In genomic region chr12:110365743-110366473, GRCh38 we compare ENCODE assay signal across 17 cellular contexts. TPM values are rescaled to one million over a fixed set of nuclear protein-coding genes. Genes with fewer than 3 reads are reported as not detected.
DNase-seq lines count a peak whose midpoint lies in the region; TF ChIP-seq lines count a peak whose summit lies in the region.
"Had no signal": no experiment of that assay in that cellular context is flagged by ENCODE, and none has a peak within 500 bp of the region (broad histone marks: within the 10 kb centered on the region; RNA-seq: fewer than 3 reads in every experiment).

No MANE protein-coding gene starts in this region.

- H3K9me3 ChIP-seq in adrenal gland (replicated peaks in 1 of 3) (no peaks in the 10 kb centered on the region), mucosa of stomach (ENCODE audit: control insufficient read depth, low read length) (no peaks in the 10 kb centered on the region), thyroid gland (no peaks in the 10 kb centered on the region)
- H3K9me3 ChIP-seq: uterus had no signal

- H3K9ac ChIP-seq in mucosa of stomach (ENCODE audit: low read length): peak overlapping the region; percentile 34

- H3K36me3 ChIP-seq in adrenal gland (replicated peaks in 1 of 2): no peaks in the 10 kb centered on the region
- H3K36me3 ChIP-seq in mucosa of stomach (ENCODE audit: control insufficient read depth, insufficient read depth, low read length): no peaks in the 10 kb centered on the region
- H3K36me3 ChIP-seq in thyroid gland: no peaks in the 10 kb centered on the region
- H3K36me3 ChIP-seq: uterus had no signal

- H3K4me1 ChIP-seq in adrenal gland (replicated peaks in 1 of 2) (peaks cover 8 to 25% of the 10 kb centered on the region in 2 donors), mucosa of stomach (ENCODE audit: control insufficient read depth, insufficient read depth, low read length) (no peaks in the 10 kb centered on the region), thyroid gland (peaks cover 43 to 45% of the 10 kb centered on the region in 2 donors)
- H3K4me1 ChIP-seq: uterus had no signal

- DNase-seq in DMS 273 (lab: John Stamatoyannopoulos, UW; ENCODE audit: unreplicated experiment) (peak; percentile 15), DMS 273 treated with DMSO at 0.1 percent for 48 hours (lab: John Stamatoyannopoulos, UW) (no peak), adrenal gland (peak in 1 of 7 donors; percentile 10), thyroid gland (no peak), NCI-H524 (lab: John Stamatoyannopoulos, UW) (no peak), islet precursor cell (no peak), NCI-H1436 (lab: John Stamatoyannopoulos, UW) (no peak)
- DNase-seq: activated CD4-positive, alpha-beta T cell treated with anti-CD3 and anti-CD28 coated beads, Interleukin-2, amount 10 ng/mL, durations not matched to agents 7 days and 5 days; COR-L47; erythroblast; GOT3; natural killer cell; NCI-H2081; NCI-H446 treated with DMSO at 0.1 percent for 48 hours; uterus had no signal

- H3K27me3 ChIP-seq in adrenal gland (no peaks in the 10 kb centered on the region), mucosa of stomach (ENCODE audit: control insufficient read depth, insufficient read depth, low read length) (no peaks in the 10 kb centered on the region), thyroid gland (no peaks in the 10 kb centered on the region)
- H3K27me3 ChIP-seq: uterus had no signal

- TF ChIP-seq POLR2A in adrenal gland (IDR thresholded peaks at IDR 0.05): no peak
- TF ChIP-seq POLR2A in thyroid gland (IDR thresholded peaks at IDR 0.05): no peak

- TF ChIP-seq CTCF in adrenal gland (IDR thresholded peaks at IDR 0.05) (no peak), thyroid gland (IDR thresholded peaks at IDR 0.05) (no peak)

- H3K27ac ChIP-seq in adrenal gland (peak overlapping the region in 4 of 5 donors; percentile 35 to 48 (median 46)), thyroid gland (peak overlapping the region; percentile 95 to 100 (median 99))
- H3K27ac ChIP-seq: 22Rv1 had no signal

- 72 to 79% (median 77%) methylated on average over 4 to 6 of the region's 6 CpGs for WGBS in adrenal gland, 4 donors
- WGBS in thyroid gland, 2 donors: 81 to 89% methylated on average over 5 to 6 of the region's 6 CpGs

- intact Hi-C loops in adrenal gland (cut with DNase I): no loop called here
- intact Hi-C loops in thyroid gland (cut with DNase I): no loop called here

- no peak overlapping the region for H3K4me3 ChIP-seq in adrenal gland
- H3K4me3 ChIP-seq in mucosa of stomach (ENCODE audit: low read length): no peak overlapping the region
- no peak overlapping the region for H3K4me3 ChIP-seq in thyroid gland (replicated peaks in 1 of 3)
- H3K4me3 ChIP-seq: uterus had no signal

RNA-seq across cellular contexts. Expression of gene ANAPC7, which starts 37.6 kb away (rescaled TPM):
- total RNA-seq in adrenal gland (100 to 1,000 TPM in 1 of 8 donors, 10 to 100 TPM in 7; 27.4 to 114 (median 40.3) TPM), thyroid gland (10 to 100 TPM; 49.4 to 61.9 (median 50.9) TPM)
- polyA plus RNA-seq in adrenal gland: 10 to 100 TPM; 57.8 to 73.4 (median 63.8) TPM
